In the genomic region with DNA sequence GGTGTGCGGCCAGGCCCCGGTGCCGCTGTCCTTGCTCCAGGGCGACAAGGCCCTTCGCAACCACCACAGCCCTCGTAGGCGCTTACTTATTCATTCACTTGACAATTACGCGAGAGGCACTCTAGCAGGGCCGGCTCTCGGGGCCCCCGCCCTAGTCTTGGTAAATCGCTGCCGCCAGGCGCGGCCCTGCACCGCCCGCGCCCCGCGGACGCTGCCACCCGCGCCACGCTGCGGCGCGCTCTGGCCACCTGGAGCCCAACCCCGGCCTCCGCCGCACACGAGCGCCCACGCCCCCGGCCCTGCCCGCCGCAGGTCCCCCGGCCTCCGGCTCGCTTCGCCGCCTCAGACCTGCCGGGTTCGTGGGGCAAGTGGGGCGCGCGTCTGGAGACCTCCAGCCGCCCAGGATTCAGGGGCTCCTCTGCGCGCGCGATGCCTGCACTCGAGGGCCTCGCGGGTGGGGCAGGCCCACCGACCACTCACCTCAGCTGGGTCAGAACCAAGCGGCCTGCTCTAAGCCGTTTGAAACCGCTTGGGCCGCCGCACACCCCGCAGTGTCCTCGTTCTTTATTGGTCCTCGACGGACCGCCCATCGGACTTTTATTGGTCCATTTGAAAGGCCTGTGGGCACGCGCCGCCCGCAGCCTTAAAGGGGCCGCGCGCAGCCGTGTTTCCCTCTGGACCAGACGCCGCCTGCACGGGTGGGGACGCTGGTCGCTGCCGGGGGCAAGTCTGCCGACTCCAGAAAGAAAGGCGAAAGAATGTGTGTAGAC, we compare ENCODE assay signal across 8 cellular contexts. TPM values are rescaled to one million over a fixed set of nuclear protein-coding genes. Genes with fewer than 3 reads are reported as not detected.
DNase-seq lines count a peak whose midpoint lies in the region; FAIRE-seq and TF ChIP-seq lines count a peak whose summit lies in the region.

A gene (minus strand): TSS at position 541 of the 770 bp plus-strand sequence. CDS start 25,049 bp downstream, outside the sequence.

- peaks cover 38% of the 10 kb centered on the region for H3K36me3 Mint-ChIP-seq in nephron progenitor cell (ENCODE audit: low read depth)
- H3K36me3 Mint-ChIP-seq in stimulated activated naive CD8-positive, alpha-beta T cell treated with anti-CD3 and anti-CD28 coated beads, Interleukin-15, Interleukin-2, amounts not matched to agents 100 ng/mL and 50 ng/mL, for 24 hours (ENCODE audit: low read depth), result peaks cover 28% of the 10 kb centered on the region

- H4K20me1 ChIP-seq in Loucy (ENCODE audit: insufficient read depth, low read length, poor library complexity, severe bottlenecking), result peaks cover 32% of the 10 kb centered on the region

- H3F3A ChIP-seq in Loucy (ENCODE audit: low read depth), result no peaks in the 10 kb centered on the region

- TF ChIP-seq CTCF in Loucy (conservative IDR thresholded peaks at IDR 0.05; ENCODE audit: low read length), result no peak
- TF ChIP-seq CTCF in fibroblast of villous mesenchyme (IDR thresholded peaks at IDR 0.05; ENCODE audit: insufficient read depth, low read depth, low read length), result no peak
- no peak for TF ChIP-seq CTCF in nephron progenitor cell (IDR thresholded peaks at IDR 0.05)

- H3K4me1 ChIP-seq in ES-I3 (ENCODE audit: insufficient read depth, low read length), result peaks cover 9% of the 10 kb centered on the region
- peaks cover 37% of the 10 kb centered on the region for H3K4me1 ChIP-seq in Loucy (ENCODE audit: insufficient read depth, low read length, poor library complexity, severe bottlenecking)

- H3K4me1 Mint-ChIP-seq in nephron progenitor cell, result peaks cover 41% of the 10 kb centered on the region
- peaks cover 45% of the 10 kb centered on the region for H3K4me1 Mint-ChIP-seq in stimulated activated naive CD8-positive, alpha-beta T cell treated with anti-CD3 and anti-CD28 coated beads, Interleukin-15, Interleukin-2, amounts not matched to agents 100 ng/mL and 50 ng/mL, for 24 hours (ENCODE audit: low read depth)

- peaks cover 58% of the 10 kb centered on the region for H3K79me2 ChIP-seq in Loucy (ENCODE audit: insufficient read depth, low read length)

- H3K36me3 ChIP-seq in ES-I3 (ENCODE audit: insufficient read depth, low read length), result no peaks in the 10 kb centered on the region
- no peaks in the 10 kb centered on the region for H3K36me3 ChIP-seq in Loucy (ENCODE audit: insufficient read depth, low read length)

- TF ChIP-seq POLR2A in H54 (IDR thresholded peaks at IDR 0.05; ENCODE audit: low read depth, low read length), result peak; percentile 90

- FAIRE-seq in H54 (lab: Jason Lieb, UNC), result no peak

- DNase-seq in H54 (ENCODE audit: insufficient read length, low spot score) (peak; percentile 92), SHP77 (lab: John Stamatoyannopoulos, UW) (peak; percentile 93 to 95), activated gamma-delta T cell (lab: John Stamatoyannopoulos, UW) (peak; percentile 75), fibroblast of villous mesenchyme (ENCODE audit: low read depth) (peak; percentile 91), nephron progenitor cell (peak; percentile 87)

- peak within 1 kb of the TSS; percentile 86 for H2AFZ ChIP-seq in Loucy (ENCODE audit: low read length)

- no peaks in the 10 kb centered on the region for H3K9me2 ChIP-seq in Loucy (replicated peaks; ENCODE audit: low read depth, low read length)

- peak within 1 kb of the TSS; percentile 84 for H3K4me2 ChIP-seq in Loucy (ENCODE audit: low read depth, low read length, poor library complexity, severe bottlenecking)

- H3K9me3 ChIP-seq in ES-I3 (ENCODE audit: control insufficient read depth, insufficient read depth, low read length) (no peaks in the 10 kb centered on the region; the same call in 1 of the 2 replicates), Loucy (ENCODE audit: insufficient read depth, low read depth, low read length) (no peaks in the 10 kb centered on the region)

- H3K9ac ChIP-seq in ES-I3 (ENCODE audit: low read depth, low read length) (peak within 1 kb of the TSS; percentile 92), Loucy (ENCODE audit: low read depth, low read length, poor library complexity, severe bottlenecking) (peak within 1 kb of the TSS; percentile 92)

- peak within 1 kb of the TSS; percentile 91 for H3K27ac Mint-ChIP-seq in nephron progenitor cell
- H3K27ac Mint-ChIP-seq in stimulated activated naive CD8-positive, alpha-beta T cell treated with anti-CD3 and anti-CD28 coated beads, Interleukin-15, Interleukin-2, amounts not matched to agents 100 ng/mL and 50 ng/mL, for 24 hours, result peak within 1 kb of the TSS; percentile 93

- peaks cover 7% of the 10 kb centered on the region for H3K9me3 Mint-ChIP-seq in nephron progenitor cell
- no peaks in the 10 kb centered on the region for H3K9me3 Mint-ChIP-seq in stimulated activated naive CD8-positive, alpha-beta T cell treated with anti-CD3 and anti-CD28 coated beads, Interleukin-15, Interleukin-2, amounts not matched to agents 100 ng/mL and 50 ng/mL, for 24 hours

- peak within 1 kb of the TSS; percentile 94 for H3K4me3 Mint-ChIP-seq in nephron progenitor cell
- H3K4me3 Mint-ChIP-seq in stimulated activated naive CD8-positive, alpha-beta T cell treated with anti-CD3 and anti-CD28 coated beads, Interleukin-15, Interleukin-2, amounts not matched to agents 100 ng/mL and 50 ng/mL, for 24 hours, result peak within 1 kb of the TSS; percentile 92

- H3K27me3 ChIP-seq in Loucy (ENCODE audit: insufficient read depth, low read length, poor library complexity, severe bottlenecking), result no peaks in the 10 kb centered on the region

- H3K4me3 ChIP-seq in Loucy (ENCODE audit: low read length, poor library complexity, severe bottlenecking) (peak within 1 kb of the TSS; percentile 98), fibroblast of villous mesenchyme (ENCODE audit: low read depth, low read length) (peak within 1 kb of the TSS; percentile 88)

- H3K27me3 Mint-ChIP-seq in nephron progenitor cell (ENCODE audit: low read depth, poor library complexity), result peaks cover 5% of the 10 kb centered on the region
- H3K27me3 Mint-ChIP-seq in stimulated activated naive CD8-positive, alpha-beta T cell treated with anti-CD3 and anti-CD28 coated beads, Interleukin-15, Interleukin-2, amounts not matched to agents 100 ng/mL and 50 ng/mL, for 24 hours, result no peaks in the 10 kb centered on the region

RNA-seq across cellular contexts. Expression of the gene that starts here (rescaled TPM):
- 70.5 and 99.3 TPM in 2 replicates for total RNA-seq in fibroblast of villous mesenchyme

Comparison
In these comparisons a context has a peak if more than half of its experiments do, and no peak if none do; other contexts are left out.
1. Peak in every context shown above with its lines: DNase-seq and H3K4me3 ChIP-seq.